9 cellular contexts compared by ENCODE assay signal in the genomic region with DNA sequence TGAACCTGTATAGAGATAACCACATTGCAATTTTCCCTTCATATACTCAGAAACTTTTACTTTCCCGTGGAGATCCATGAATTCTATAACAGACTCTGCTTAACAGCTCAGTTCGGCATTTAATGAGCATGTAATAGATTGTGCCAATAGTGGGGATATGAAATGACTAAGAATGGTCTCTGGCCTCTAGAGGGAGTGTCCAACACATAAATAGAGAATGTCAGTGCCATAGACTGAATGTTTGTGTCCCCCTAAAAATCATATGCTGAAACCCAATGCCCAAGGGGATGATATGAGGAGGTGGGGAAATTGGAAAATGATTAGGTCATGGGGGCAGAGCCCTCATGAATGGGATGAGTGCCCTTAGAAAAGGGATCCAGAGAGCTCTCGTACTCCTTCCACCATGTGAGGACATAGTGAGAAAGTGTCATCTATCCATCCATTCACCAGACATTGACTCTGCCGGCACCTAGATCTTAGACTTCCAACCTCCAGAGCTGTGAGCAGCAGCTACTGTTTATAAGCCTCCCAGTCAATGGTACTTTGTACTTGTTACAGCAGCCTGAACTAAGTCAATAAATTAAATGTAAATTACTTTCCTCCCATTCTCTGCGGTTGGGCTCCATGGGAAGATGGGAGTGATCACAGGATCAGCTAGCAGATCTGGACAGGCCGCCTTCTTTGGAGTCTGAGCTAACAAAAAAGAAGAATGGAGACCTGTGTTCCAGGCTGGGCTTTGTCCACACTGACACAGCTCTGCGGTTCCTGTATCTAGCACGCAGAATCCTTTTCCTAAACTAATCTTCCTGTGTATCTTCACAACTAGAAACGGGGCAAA.
DNase-seq lines count a peak whose midpoint lies in the region; ATAC-seq and TF ChIP-seq lines count a peak whose summit lies in the region.
"Had no signal": no experiment of that assay in that cellular context is flagged by ENCODE, and none has a peak within 500 bp of the region (broad histone marks: within the 10 kb centered on the region; RNA-seq: fewer than 3 reads in every experiment).

No MANE protein-coding gene starts in this region.

- H3K9me3 ChIP-seq in HAP-1 = no peaks in the 10 kb centered on the region; the same call in 1 of the 2 replicates

- no peaks in the 10 kb centered on the region for H3K36me3 ChIP-seq in HAP-1 (replicated peaks)

- TF ChIP-seq CTCF in fibroblast of pulmonary artery (IDR thresholded peaks at IDR 0.05; ENCODE audit: low read length, missing control alignments) = peak; percentile 67

- H3K4me3 ChIP-seq in HAP-1 (no peak overlapping the region), fibroblast of pulmonary artery (replicated peaks; ENCODE audit: low read depth, low read length) (no peak overlapping the region)

- no peak for ATAC-seq in HG03039 (IDR thresholded peaks at IDR 0.05; ENCODE audit: unreplicated experiment)

- no peaks in the 10 kb centered on the region for H3K27me3 ChIP-seq in HAP-1 (ENCODE audit: low read depth)

- H3K4me1 ChIP-seq in HAP-1 = peaks cover 34% of the 10 kb centered on the region

- intact Hi-C loops in posterior cingulate gyrus (cut with DNase I) = no loop called here

- DNase-seq in DMS153 treated with DMSO at 0.1 percent for 48 hours (lab: John Stamatoyannopoulos, UW; ENCODE audit: unreplicated experiment) (peak; percentile 23), HAP-1 (ENCODE audit: low spot score in 2 of 2) (peak; percentile 75 to 87), NCI-H748 treated with DMSO at 0.1 percent for 48 hours (lab: John Stamatoyannopoulos, UW) (peak; percentile 2), fibroblast of pulmonary artery (ENCODE audit: low read depth) (peak; percentile 64), HPDE6-E6E7 (ENCODE audit: extremely low spot score) (no peak), posterior cingulate gyrus (no peak)
- no peak for DNase-seq in effector CD8-positive, alpha-beta T cell (lab: John Stamatoyannopoulos, UW)
- DNase-seq: naive B cell had no signal

- in situ Hi-C loops in HAP-1 (cut with MboI; ENCODE audit: low sequenced_read_pairs) = no loop called here

Comparison
In these comparisons a context has a peak if more than half of its experiments do, and no peak if none do; other contexts are left out.
1. DNase-seq: peak in DMS153 treated with DMSO at 0.1 percent for 48 hours (single experiment), HAP-1 (2 of 2), NCI-H748 treated with DMSO at 0.1 percent for 48 hours (single experiment) and fibroblast of pulmonary artery (single experiment); none in effector CD8-positive, alpha-beta T cell (single experiment), HPDE6-E6E7 (single experiment) and posterior cingulate gyrus (0 of 10).